In the genomic region with DNA sequence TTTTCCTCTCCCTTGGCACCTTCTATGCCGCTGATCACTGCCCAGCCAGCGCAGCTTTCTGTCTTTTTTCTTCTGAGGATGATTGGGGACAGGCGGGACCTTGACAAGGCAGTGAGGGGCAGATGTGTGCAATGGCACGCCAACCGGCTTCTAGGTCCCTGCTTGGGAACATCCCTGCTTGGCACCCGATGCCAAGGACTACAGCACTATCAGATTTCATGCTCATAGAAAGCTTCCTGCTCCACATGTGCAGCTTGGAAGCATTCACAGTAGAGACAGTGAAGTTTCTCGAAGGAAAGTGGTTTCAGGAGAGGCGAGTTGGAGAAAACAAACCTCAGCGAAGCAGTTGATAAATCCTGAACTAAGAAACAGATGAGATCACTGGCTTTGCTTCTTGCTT, we compare ENCODE assay signal across 17 cellular contexts.
DNase-seq lines count a peak whose midpoint lies in the region; ATAC-seq and TF ChIP-seq lines count a peak whose summit lies in the region.
"Had no signal": no experiment of that assay in that cellular context is flagged by ENCODE, and none has a peak within 500 bp of the region (broad histone marks: within the 10 kb centered on the region; RNA-seq: fewer than 3 reads in every experiment).

No MANE protein-coding gene starts in this region.

- no peak overlapping the region for H3K9ac ChIP-seq in adipocyte (ENCODE audit: low read length)

- no peaks in the 10 kb centered on the region for H3K36me3 ChIP-seq in adipocyte (ENCODE audit: control insufficient read depth, insufficient read depth, low read length, severe bottlenecking)
- H3K36me3 ChIP-seq in psoas muscle (ENCODE audit: insufficient read depth in 1 of 2, low read depth in 1 of 2): no peaks in the 10 kb centered on the region

- peaks cover 8% of the 10 kb centered on the region for H3K4me1 ChIP-seq in adipocyte (ENCODE audit: control insufficient read depth, insufficient read depth, low read length)
- no peaks in the 10 kb centered on the region for H3K4me1 ChIP-seq in psoas muscle
- H3K4me1 ChIP-seq: A549 had no signal

- WGBS in psoas muscle, 3 donors: 30 to 34% (median 33%) methylated on average over 9 of the region's 9 CpGs

- no peak overlapping the region for H3K4me3 ChIP-seq in AG10803 (ENCODE audit: low read length)
- no peak overlapping the region for H3K4me3 ChIP-seq in adipocyte (ENCODE audit: low read length)
- no peak overlapping the region for H3K4me3 ChIP-seq in psoas muscle
- H3K4me3 ChIP-seq: A549 had no signal

- ATAC-seq in psoas muscle (peak in 3 of 4 donors; percentile 47 to 54 (median 50)), HG03196 (IDR thresholded peaks at IDR 0.05; ENCODE audit: unreplicated experiment) (no peak)
- ATAC-seq: A549 had no signal

- TF ChIP-seq CTCF in AG10803 (conservative IDR thresholded peaks at IDR 0.05; ENCODE audit: low read length) (no peak), psoas muscle (IDR thresholded peaks at IDR 0.05) (no peak)

- intact Hi-C loops in psoas muscle (cut with DNase I): no loop called here

- peak; percentile 34 for DNase-seq in AG08395 (ENCODE audit: low spot score)
- peak; percentile 47 for DNase-seq in AG10803 (ENCODE audit: low read depth)
- DNase-seq in adipocyte (ENCODE audit: low read depth): peak; percentile 34
- DNase-seq in psoas muscle: no peak
- no peak for DNase-seq in DMS79 (lab: John Stamatoyannopoulos, UW)
- DNase-seq in NCI-H2227 treated with DMSO at 0.1 percent for 48 hours (lab: John Stamatoyannopoulos, UW): no peak
- DNase-seq: C1 segment of cervical spinal cord; Calu3; CD4-positive, alpha-beta T cell; DMS153; DND-41; GDM1; HCEC 1CT; HFFc6 had no signal

- H3K27ac ChIP-seq in psoas muscle: no peak overlapping the region
- H3K27ac ChIP-seq: A549, HL-60 had no signal

- H3K9me3 ChIP-seq in adipocyte (ENCODE audit: control insufficient read depth, low read length) (no peaks in the 10 kb centered on the region), psoas muscle (no peaks in the 10 kb centered on the region)
- H3K9me3 ChIP-seq: A549 had no signal

- H3K27me3 ChIP-seq in adipocyte (replicated peaks; ENCODE audit: control insufficient read depth, insufficient read depth, low read length) (peaks cover 1% of the 10 kb centered on the region), psoas muscle (ENCODE audit: insufficient read depth in 3 of 3, low read length in 2 of 3) (peaks cover 0 to 3% (median 0%) of the 10 kb centered on the region in 3 donors)

Comparison
In these comparisons a context has a peak if more than half of its experiments do, and no peak if none do; other contexts are left out.
1. DNase-seq: peak in AG08395 (single experiment), AG10803 (single experiment) and adipocyte (single experiment); none in psoas muscle (0 of 2), DMS79 (single experiment) and NCI-H2227 treated with DMSO at 0.1 percent for 48 hours (single experiment).